In the genomic region with DNA sequence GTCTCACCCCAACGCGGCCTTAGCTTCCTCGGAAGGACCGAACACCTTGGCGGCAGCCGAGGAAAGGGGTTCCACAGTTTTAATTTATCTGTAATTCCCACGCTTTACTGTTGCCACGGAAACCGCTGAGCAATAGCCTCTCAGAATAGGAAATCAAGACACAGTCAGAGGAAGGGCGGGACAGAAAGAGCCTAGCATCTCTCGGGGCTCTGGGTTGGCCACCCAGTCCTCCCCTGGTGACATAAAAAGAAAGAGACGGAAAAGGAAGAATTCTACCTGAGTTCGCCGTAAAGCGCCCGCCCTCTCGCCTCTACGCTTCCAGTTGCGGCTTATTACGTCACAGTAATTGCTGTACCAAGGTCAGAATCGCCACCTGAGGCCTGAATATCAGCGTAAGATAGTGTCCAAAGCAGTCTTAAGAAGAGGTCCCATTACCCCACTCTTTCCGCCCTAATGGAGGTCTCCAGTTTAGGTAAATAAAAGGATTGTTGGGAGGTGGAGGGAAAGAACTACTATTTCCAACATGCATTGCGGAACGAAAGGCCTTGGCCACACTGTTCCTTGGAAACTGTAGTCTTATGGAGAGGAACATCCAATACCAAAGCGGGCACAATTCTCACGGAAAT, we compare ENCODE assay signal across 8 cellular contexts. TPM values are rescaled to one million over a fixed set of nuclear protein-coding genes. Genes with fewer than 3 reads are reported as not detected.
DNase-seq lines count a peak whose midpoint lies in the region; ATAC-seq and TF ChIP-seq lines count a peak whose summit lies in the region.

No MANE protein-coding gene starts in this region.

- H3K27ac ChIP-seq in OCI-LY1 (ENCODE audit: low read depth, low read length, poor library complexity, severe bottlenecking) (peak overlapping the region; percentile 93), epithelial cell of prostate (peak overlapping the region; percentile 94)

- CTCF ChIA-PET in Calu3 (lab: Charles Lee), result interaction anchor here (0.7 kb wide), 1 partner anchor 29 kb away, joined by 8 read pairs; no protein-coding TSS in a partner anchor

- 0 out of 2 replicates have a peak overlapping the region, but pooled peaks have one; percentile 9 for H2AFZ ChIP-seq in OCI-LY1 (ENCODE audit: low read length)

- TF ChIP-seq CTCF in Calu3 (IDR thresholded peaks at IDR 0.05; ENCODE audit: unreplicated experiment) (no peak), OCI-LY1 (IDR thresholded peaks at IDR 0.05; ENCODE audit: low read length) (no peak)

- TSS peak; percentile 53 for BruUV-seq in Calu3 (replicated peaks; lab: Mats Ljungman, UMichigan)

- no peaks in the 10 kb centered on the region for H3K27me3 ChIP-seq in OCI-LY1 (ENCODE audit: insufficient read depth, low read length)
- H3K27me3 ChIP-seq in mononuclear cell (ENCODE audit: insufficient read depth, low read length), result no peaks in the 10 kb centered on the region

- peak overlapping the region; percentile 81 for H3K4me2 ChIP-seq in OCI-LY1 (ENCODE audit: low read length)

- no peak overlapping the region for H3K4me3 Mint-ChIP-seq in Calu3 (ENCODE audit: low read depth, unreplicated experiment)

- H3K79me2 ChIP-seq in OCI-LY1 (ENCODE audit: insufficient read depth, low read length), result peaks cover 18% of the 10 kb centered on the region

- H3K9me2 ChIP-seq in OCI-LY1 (ENCODE audit: low read depth, low read length), result no peaks in the 10 kb centered on the region

- intact Hi-C loops in Calu3 (cut with micrococcal nuclease; ENCODE audit: unreplicated experiment), result loop anchor here (2.0 to 5.0 kb wide), 2 partner anchors 41 to 148 kb away; a partner anchor contains a TSS

- H4K20me1 ChIP-seq in OCI-LY1 (ENCODE audit: insufficient read depth, low read length), result no peaks in the 10 kb centered on the region

- H3K9me3 ChIP-seq in OCI-LY1 (ENCODE audit: low read length) (no peaks in the 10 kb centered on the region), mononuclear cell (ENCODE audit: low read depth, low read length) (no peaks in the 10 kb centered on the region)

- H3K4me1 ChIP-seq in OCI-LY1 (ENCODE audit: insufficient read depth, low read length, severe bottlenecking) (peaks cover 28% of the 10 kb centered on the region), mononuclear cell (ENCODE audit: insufficient read depth, low read length) (peaks cover 36% of the 10 kb centered on the region)

- DNase-seq in Calu3 (peak; percentile 96), HuH-7 (ENCODE audit: low spot score) (peak; percentile 90), activated T-cell treated with anti-CD3 and anti-CD28 coated beads for 1 hour (ENCODE audit: low read depth) (peak; percentile 74), epithelial cell of prostate (ENCODE audit: low read depth, low spot score) (peak; percentile 85)
- peak; percentile 76 to 78 for DNase-seq in stimulated activated CD8-positive, alpha-beta memory T cell treated with anti-CD3 and anti-CD28 coated beads, Interleukin-2, amount 100 ng/mL, for 48 hours (ENCODE audit: low read depth in 2 of 2)

- peaks cover 3% of the 10 kb centered on the region; the same call in 1 of the 2 replicates for H3K36me3 ChIP-seq in OCI-LY1 (ENCODE audit: insufficient read depth, low read length)

- H3F3A ChIP-seq in OCI-LY1 (ENCODE audit: insufficient read depth, low read length), result no peaks in the 10 kb centered on the region

- H3K9ac ChIP-seq in OCI-LY1 (ENCODE audit: low read length), result peak overlapping the region; percentile 84

- no peaks in the 10 kb centered on the region for H3K9me3 Mint-ChIP-seq in Calu3 (ENCODE audit: low read depth, unreplicated experiment)

- peaks cover 29% of the 10 kb centered on the region for H3K4me1 Mint-ChIP-seq in Calu3 (ENCODE audit: low read depth, unreplicated experiment)

- peak overlapping the region; percentile 77 for H3K4me3 ChIP-seq in OCI-LY1 (ENCODE audit: low read depth, low read length, poor library complexity, severe bottlenecking)
- peak overlapping the region; percentile 82 for H3K4me3 ChIP-seq in mononuclear cell (ENCODE audit: low read length)

- H3K36me3 Mint-ChIP-seq in Calu3 (ENCODE audit: insufficient read depth, unreplicated experiment), result peaks cover 12% of the 10 kb centered on the region

- peak; percentile 65 for ATAC-seq in GM21528 (IDR thresholded peaks at IDR 0.05; ENCODE audit: low FRiP score, unreplicated experiment)

- no peak overlapping the region for H3K27ac Mint-ChIP-seq in Calu3 (ENCODE audit: unreplicated experiment)

- no peaks in the 10 kb centered on the region for H3K27me3 Mint-ChIP-seq in Calu3 (ENCODE audit: unreplicated experiment)

RNA-seq across cellular contexts. Expression of a gene that starts 0.8 kb away (rescaled TPM):
- 89.0 and 101 TPM in 2 replicates for total RNA-seq in Calu3 (2022)
- 34.3 TPM for total RNA-seq in mononuclear cell

RNA-seq across cellular contexts. Expression of a gene that starts 41.4 kb away (rescaled TPM):
- 3.4 and 5.2 TPM in 2 replicates for total RNA-seq in Calu3 (2022)
- 3.9 TPM for total RNA-seq in mononuclear cell

RNA-seq across cellular contexts. Expression of a gene that starts 45.1 kb away (rescaled TPM):
- total RNA-seq in Calu3 (2022) (62.7 and 67.1 TPM in 2 replicates), mononuclear cell (3.4 TPM)

RNA-seq across cellular contexts. Expression of a gene that starts 58.2 kb away (rescaled TPM):
- total RNA-seq in Calu3 (2022), result not detected in 2 replicates
- total RNA-seq in mononuclear cell, result 0.31 TPM

Comparison
In these comparisons a context has a peak if more than half of its experiments do, and no peak if none do; other contexts are left out.
1. Peak in every context shown above with its lines: DNase-seq, ATAC-seq, H3K4me3 ChIP-seq and H3K27ac ChIP-seq.
2. RNA of a gene that starts 45.1 kb away (total RNA-seq): 62.7 to 67.1 TPM in Calu3; 3.4 TPM in mononuclear cell (single experiment); every median in the first group is over 10 times any median in the second.